Comparison of ENCODE assay signal across 2 cellular contexts in genomic region chr10:37908165-37908564, GRCh38. TPM values are rescaled to one million over a fixed set of nuclear protein-coding genes. Genes with fewer than 3 reads are reported as not detected.
"Had no signal": no experiment of that assay in that cellular context is flagged by ENCODE, and none has a peak within 500 bp of the region (broad histone marks: within the 10 kb centered on the region; RNA-seq: fewer than 3 reads in every experiment).

No MANE protein-coding gene starts in this region.

RNA-seq across cellular contexts. Expression of gene ZNF248, which starts 50.8 kb away (rescaled TPM):
- total RNA-seq: H7 had no signal
- polyA plus RNA-seq: H1 had no signal
